1 cellular context compared by ENCODE assay signal in genomic region chr14:22489957-22490950, GRCh38.
TF ChIP-seq lines count a peak whose summit lies in the region.

No MANE protein-coding gene starts in this region.

TF ChIP-seq in GM12878, 131 proteins besides CTCF, POLR2A, EP300 and RAD21 (continued from another document and continues in another):
- TF ChIP-seq BHLHE40 (IDR thresholded peaks at IDR 0.05; ENCODE audit: borderline replicate concordance in 1 of 2, low read depth in 2 of 2, low read length in 1 of 2) (0 out of 4 replicates have a peak, but pooled peaks of 1 of the 2 experiments have one; percentile 7), NFXL1 (IDR thresholded peaks at IDR 0.05; ENCODE audit: borderline replicate concordance) (no peak), ZNF687 (IDR thresholded peaks at IDR 0.05) (peak; percentile 28), ESRRA (IDR thresholded peaks at IDR 0.05; ENCODE audit: low read length) (no peak), HDAC2 (IDR thresholded peaks at IDR 0.05) (no peak), NRF1 (conservative IDR thresholded peaks at IDR 0.05; ENCODE audit: low read depth, low read length) (no peak), CHD2 (IDR thresholded peaks at IDR 0.05; ENCODE audit: borderline replicate concordance, low read depth, low read length) (peak; percentile 30; the same call in 1 of the 2 replicates), ZBED1 (IDR thresholded peaks at IDR 0.05; ENCODE audit: borderline replicate concordance) (peak; percentile 82; the same call in 1 of the 2 replicates), RUNX3 (IDR thresholded peaks at IDR 0.05; ENCODE audit: low read length) (no peak), POU2F2 (IDR thresholded peaks at IDR 0.05; ENCODE audit: borderline replicate concordance, low read depth, low read length) (no peak; the same call in 2 of the 3 replicates), SUPT20H (IDR thresholded peaks at IDR 0.05; ENCODE audit: borderline replicate concordance, control insufficient read depth, low read depth, low read length) (no peak), CREB1 (IDR thresholded peaks at IDR 0.05; ENCODE audit: low read depth) (no peak), ZBTB11 (CRISPR knock-in tag; IDR thresholded peaks at IDR 0.05) (no peak), TCF12 (IDR thresholded peaks at IDR 0.05; ENCODE audit: low read depth, low read length) (peak; percentile 65; the same call in 1 of the 2 replicates), ZNF622 (IDR thresholded peaks at IDR 0.05) (no peak), YBX1 (IDR thresholded peaks at IDR 0.05) (no peak), CEBPZ (IDR thresholded peaks at IDR 0.05; ENCODE audit: low read depth, low read length) (no peak; the same call in 1 of the 2 replicates), ZNF24 (IDR thresholded peaks at IDR 0.05) (no peak), EED (IDR thresholded peaks at IDR 0.05; ENCODE audit: low read depth) (peak; percentile 55; the same call in 1 of the 2 replicates), SKIL (IDR thresholded peaks at IDR 0.05; ENCODE audit: low read depth, poor library complexity, severe bottlenecking) (no peak), BCL3 (IDR thresholded peaks at IDR 0.05; ENCODE audit: borderline replicate concordance, insufficient read depth, low read depth, low read length, poor library complexity, severe bottlenecking) (peak; percentile 92), DPF2 (IDR thresholded peaks at IDR 0.05) (0 out of 2 replicates have a peak, but pooled peaks have one; percentile 9), SRF (IDR thresholded peaks at IDR 0.05; ENCODE audit: low read depth in 2 of 2, low read length in 2 of 2) (no peak; a peak in 1 of 4 replicates), E2F4 (IDR thresholded peaks at IDR 0.05; ENCODE audit: low read depth, low read length) (no peak), SUZ12 (IDR thresholded peaks at IDR 0.05; ENCODE audit: unreplicated experiment) (no peak), SP1 (IDR thresholded peaks at IDR 0.05; ENCODE audit: low read depth, low read length) (no peak), CBX3 (IDR thresholded peaks at IDR 0.05; ENCODE audit: borderline replicate concordance, low read depth) (no peak), RAD51 (IDR thresholded peaks at IDR 0.05) (no peak), BCL11A (IDR thresholded peaks at IDR 0.05; ENCODE audit: low read depth, low read length) (peak; percentile 54; the same call in 1 of the 2 replicates), TCF7 (IDR thresholded peaks at IDR 0.05; ENCODE audit: borderline replicate concordance) (peak; percentile 85), ELK1 (IDR thresholded peaks at IDR 0.05; ENCODE audit: low read depth, low read length) (no peak), NR2F1 (conservative IDR thresholded peaks at IDR 0.05) (no peak), SMAD1 (IDR thresholded peaks at IDR 0.05; ENCODE audit: low read depth, partially characterized antibody) (no peak), SIN3A (IDR thresholded peaks at IDR 0.05; ENCODE audit: low read depth, low read length) (no peak), MEF2A (IDR thresholded peaks at IDR 0.05; ENCODE audit: insufficient read depth, low read depth, low read length) (peak; percentile 90), HSF1 (IDR thresholded peaks at IDR 0.05; ENCODE audit: low read depth, low read length) (no peak), MLLT1 (IDR thresholded peaks at IDR 0.05) (peak; percentile 96), ATF7 (IDR thresholded peaks at IDR 0.05; ENCODE audit: low read depth) (no peak), ATF3 (IDR thresholded peaks at IDR 0.05; ENCODE audit: borderline replicate concordance, extremely low read depth, low read depth, low read length) (no peak), JUNB (IDR thresholded peaks at IDR 0.05) (peak; percentile 91), PML (IDR thresholded peaks at IDR 0.05; ENCODE audit: low read length) (no peak), FOXM1 (IDR thresholded peaks at IDR 0.05; ENCODE audit: low read depth, low read length) (no peak)
